ENCODE assay signal across 16 cellular contexts in genomic region chrX:19876962-19877361, GRCh38. TPM values are rescaled to one million over a fixed set of nuclear protein-coding genes. Genes with fewer than 3 reads are reported as not detected.
DNase-seq lines count a peak whose midpoint lies in the region; ATAC-seq and TF ChIP-seq lines count a peak whose summit lies in the region.
"Had no signal": no experiment of that assay in that cellular context is flagged by ENCODE, and none has a peak within 500 bp of the region (broad histone marks: within the 10 kb centered on the region; RNA-seq: fewer than 3 reads in every experiment).

No MANE protein-coding gene starts in this region.

- peak overlapping the region in 2 of 5 donors; percentile 1 for H3K4me3 Mint-ChIP-seq in immature natural killer cell

- intact Hi-C loops in mammary epithelial cell (cut with micrococcal nuclease): no loop called here
- intact Hi-C loops in PC-9 (cut with micrococcal nuclease; ENCODE audit: unreplicated experiment): no loop called here
- intact Hi-C loops in upper lobe of right lung (cut with DNase I): no loop called here

- 77% methylated on average over 3 of the region's 3 CpGs for WGBS in mammary epithelial cell (ENCODE audit: low coverage, missing lambda C conversion rate)
- WGBS in gastroesophageal sphincter (ENCODE audit: low coverage in 1 of 2), 2 donors: 75 to 87% methylated on average over 3 of the region's 3 CpGs

- H3F3A ChIP-seq in DOHH2 (ENCODE audit: control insufficient read depth, insufficient read depth) (peaks cover 3% of the 10 kb centered on the region), PC-9 (ENCODE audit: insufficient read depth, low read depth) (no peaks in the 10 kb centered on the region)

- CTCF ChIA-PET in mammary epithelial cell (lab: Charles Lee; ENCODE audit: low non-redundant PET): no interaction called here
- CTCF ChIA-PET in PC-9 (lab: Charles Lee): no interaction called here

- H3K4me2 ChIP-seq in DOHH2 (ENCODE audit: low read length) (peak overlapping the region; percentile 59; the same call in 1 of the 2 replicates), mammary epithelial cell (ENCODE audit: insufficient read depth, low read depth, low read length) (no peak overlapping the region), PC-9 (no peak overlapping the region)

- H3K9me3 ChIP-seq in DOHH2 (ENCODE audit: control insufficient read depth, insufficient read depth, low read length) (no peaks in the 10 kb centered on the region), KOPT-K1 (ENCODE audit: insufficient read depth, low read length, poor library complexity, severe bottlenecking) (no peaks in the 10 kb centered on the region), mammary epithelial cell (replicated peaks; ENCODE audit: insufficient read depth, low read length) (no peaks in the 10 kb centered on the region), PC-9 (ENCODE audit: insufficient read depth, low read depth) (no peaks in the 10 kb centered on the region), upper lobe of right lung (no peaks in the 10 kb centered on the region), gastroesophageal sphincter (no peaks in the 10 kb centered on the region)
- H3K9me3 ChIP-seq: BE2C had no signal

- no peak for TF ChIP-seq EP300 in gastroesophageal sphincter (IDR thresholded peaks at IDR 0.05)

- no peak overlapping the region for H3K4me3 ChIP-seq in DOHH2 (ENCODE audit: low read length)
- no peak overlapping the region for H3K4me3 ChIP-seq in mammary epithelial cell (replicated peaks in 1 of 3; ENCODE audit: insufficient read depth in 1 of 3, low read depth in 2 of 3, low read length in 3 of 3)
- H3K4me3 ChIP-seq in PC-9: no peak overlapping the region
- no peak overlapping the region for H3K4me3 ChIP-seq in upper lobe of right lung
- no peak overlapping the region for H3K4me3 ChIP-seq in gastroesophageal sphincter
- H3K4me3 ChIP-seq: GM23248, K562 had no signal

- H3K4me1 ChIP-seq in DOHH2 (ENCODE audit: control insufficient read depth, low read length) (peaks cover 82% of the 10 kb centered on the region), mammary epithelial cell (ENCODE audit: insufficient read depth, low read length) (no peaks in the 10 kb centered on the region), PC-9 (replicated peaks; ENCODE audit: insufficient read depth) (no peaks in the 10 kb centered on the region), upper lobe of right lung (no peaks in the 10 kb centered on the region), gastroesophageal sphincter (peaks cover 0 to 6% (median 0%) of the 10 kb centered on the region in 3 donors)
- H3K4me1 ChIP-seq: BE2C had no signal

- peak overlapping the region; percentile 11 to 74 (median 52) for H3K27ac Mint-ChIP-seq in immature natural killer cell

- ATAC-seq in upper lobe of right lung (no peak), gastroesophageal sphincter (no peak)
- ATAC-seq: K562 had no signal

- H3K36me3 Mint-ChIP-seq in immature natural killer cell: peaks cover 0 to 3% (median 0%) of the 10 kb centered on the region in 3 donors

- H4K20me1 ChIP-seq in DOHH2 (ENCODE audit: control insufficient read depth, insufficient read depth, low read depth, low read length) (no peaks in the 10 kb centered on the region), mammary epithelial cell (ENCODE audit: insufficient read depth, low read length) (no peaks in the 10 kb centered on the region), PC-9 (ENCODE audit: insufficient read depth) (no peaks in the 10 kb centered on the region)

- no peak for TF ChIP-seq POLR2A in gastroesophageal sphincter (IDR thresholded peaks at IDR 0.05)

- H2AFZ ChIP-seq in mammary epithelial cell (ENCODE audit: low read depth, low read length) (no peak overlapping the region), PC-9 (no peak overlapping the region)
- H2AFZ ChIP-seq: GM23248 had no signal

- peaks cover 14% of the 10 kb centered on the region for H3K36me3 ChIP-seq in DOHH2 (ENCODE audit: control insufficient read depth, low read length)
- 0 out of 2 replicates have a peak, but pooled peaks cover 5% of the 10 kb centered on the region for H3K36me3 ChIP-seq in KOPT-K1 (ENCODE audit: insufficient read depth, low read length)
- no peaks in the 10 kb centered on the region for H3K36me3 ChIP-seq in mammary epithelial cell (ENCODE audit: insufficient read depth, low read length)
- H3K36me3 ChIP-seq in PC-9 (ENCODE audit: low read depth): no peaks in the 10 kb centered on the region
- H3K36me3 ChIP-seq in upper lobe of right lung: no peaks in the 10 kb centered on the region
- H3K36me3 ChIP-seq in gastroesophageal sphincter: no peaks in the 10 kb centered on the region
- H3K36me3 ChIP-seq: BE2C had no signal

- H3K27me3 Mint-ChIP-seq in immature natural killer cell (ENCODE audit: low read depth in 3 of 3): peaks cover 0 to 5% (median 3%) of the 10 kb centered on the region in 3 donors

- peaks cover 70% of the 10 kb centered on the region in 2 donors for H3K4me1 Mint-ChIP-seq in immature natural killer cell

- H3K9me2 ChIP-seq in DOHH2 (replicated peaks; ENCODE audit: control insufficient read depth, low read length) (no peaks in the 10 kb centered on the region), PC-9 (ENCODE audit: insufficient read depth) (no peaks in the 10 kb centered on the region)

- H3K9ac ChIP-seq in mammary epithelial cell (ENCODE audit: insufficient read depth, low read length): no peak overlapping the region
- H3K9ac ChIP-seq: GM23248 had no signal

- BruUV-seq in mammary epithelial cell (replicated peaks; lab: Mats Ljungman, UMichigan) (no TSS peak), PC-9 (replicated peaks; lab: Mats Ljungman, UMichigan) (no TSS peak)

- POLR2A ChIA-PET in PC-9 (lab: Charles Lee; ENCODE audit: unreplicated experiment): no interaction called here

- H3K27me3 ChIP-seq in DOHH2 (ENCODE audit: control insufficient read depth, low read length) (no peaks in the 10 kb centered on the region), mammary epithelial cell (ENCODE audit: insufficient read depth, low read length) (no peaks in the 10 kb centered on the region), PC-9 (ENCODE audit: insufficient read depth, low read depth) (no peaks in the 10 kb centered on the region), upper lobe of right lung (no peaks in the 10 kb centered on the region), gastroesophageal sphincter (no peaks in the 10 kb centered on the region)
- H3K27me3 ChIP-seq: BE2C had no signal

- dilution Hi-C loops in mammary epithelial cell (cut with HindIII; ENCODE audit: low sequenced_read_pairs): no loop called here

- peak overlapping the region; percentile 41; the same call in 1 of the 2 replicates for H3K27ac ChIP-seq in DOHH2 (ENCODE audit: low read depth, low read length)
- H3K27ac ChIP-seq in KOPT-K1 (ENCODE audit: low read depth, low read length, poor library complexity, severe bottlenecking): peak overlapping the region; percentile 74
- no peak overlapping the region for H3K27ac ChIP-seq in mammary epithelial cell (ENCODE audit: insufficient read depth, low read depth, low read length)
- no peak overlapping the region for H3K27ac ChIP-seq in PC-9
- no peak overlapping the region for H3K27ac ChIP-seq in upper lobe of right lung
- no peak overlapping the region for H3K27ac ChIP-seq in gastroesophageal sphincter
- H3K27ac ChIP-seq: GM23248 had no signal

- TF ChIP-seq CTCF in DOHH2 (IDR thresholded peaks at IDR 0.05; ENCODE audit: low read depth, low read length, poor library complexity, severe bottlenecking) (no peak), mammary epithelial cell (conservative IDR thresholded peaks at IDR 0.05 in 1 of 2, IDR thresholded peaks at IDR 0.05 in 1 of 2; ENCODE audit: extremely low read depth in 1 of 2, insufficient read depth in 1 of 2, low read depth in 1 of 2, low read length in 2 of 2) (no peak), PC-9 (conservative IDR thresholded peaks at IDR 0.05) (no peak), upper lobe of right lung (IDR thresholded peaks at IDR 0.05) (no peak), gastroesophageal sphincter (IDR thresholded peaks at IDR 0.05) (no peak)

- in situ Hi-C loops in mammary epithelial cell (cut with MboI; ENCODE audit: low sequenced_read_pairs in 2 of 2): loop anchor here in 1 of 2 donors (25.0 kb wide), 1 partner anchor 290 kb away; no protein-coding TSS in a partner anchor

- H3K9me3 Mint-ChIP-seq in immature natural killer cell: no peaks in the 10 kb centered on the region

- peaks cover 88% of the 10 kb centered on the region for H3K79me2 ChIP-seq in DOHH2 (ENCODE audit: control insufficient read depth, low read length)
- no peaks in the 10 kb centered on the region for H3K79me2 ChIP-seq in mammary epithelial cell (ENCODE audit: insufficient read depth, low read length)
- H3K79me2 ChIP-seq in PC-9 (ENCODE audit: low read depth): 0 out of 2 replicates have a peak, but pooled peaks cover 5% of the 10 kb centered on the region

- DNase-seq in immature natural killer cell (no peak), mammary epithelial cell (no peak), PC-9 (no peak), upper lobe of right lung (no peak)
- DNase-seq: BE2C, GM23248, HCEC 1CT, NCI-H1417 treated with DMSO at 0.1 percent for 48 hours, NCI-H1930, NCI-H526 treated with DMSO at 0.1 percent for 48 hours, OCI-M1, RPMI8226 had no signal

RNA-seq across cellular contexts. Expression of gene SH3KBP1, which starts 10.4 kb away (rescaled TPM):
- 100 to 1,000 TPM in 1 of 3 donors, 10 to 100 TPM in 2; 82.8 to 200 (median 95.6) TPM for polyA plus RNA-seq in immature natural killer cell
- total RNA-seq in mammary epithelial cell: 10 to 100 TPM; 16.2 to 56.3 TPM
- 39.8 TPM for polyA plus RNA-seq in mammary epithelial cell
- polyA minus RNA-seq in mammary epithelial cell: 21.9 TPM
- 42.5 and 58.3 TPM in 2 replicates for total RNA-seq in PC-9 (2021)
- 61.3 TPM for total RNA-seq in upper lobe of right lung
- 10 to 100 TPM in 3 of 4 donors, 1 to 10 TPM in 1; 9.8 to 14.8 (median 13.7) TPM for total RNA-seq in gastroesophageal sphincter

Comparison
In these comparisons a context has a peak if more than half of its experiments do, and no peak if none do; other contexts are left out.
1. H3K27ac ChIP-seq: peak in DOHH2 (single experiment) and KOPT-K1 (single experiment); none in mammary epithelial cell (single experiment), PC-9 (single experiment), upper lobe of right lung (single experiment) and gastroesophageal sphincter (0 of 4).